Comparison of ENCODE assay signal across 8 cellular contexts in genomic region chr22:38766076-38766777, GRCh38.
DNase-seq lines count a peak whose midpoint lies in the region; ATAC-seq lines count a peak whose summit lies in the region.

No MANE protein-coding gene starts in this region.

- DNase-seq in activated T-cell treated with anti-CD3 and anti-CD28 coated beads, Interleukin-2, amount 50 U/mL, for 1 hour = peak; percentile 51
- DNase-seq in activated T-cell treated with anti-CD3 and anti-CD28 coated beads for 4 hours = no peak
- DNase-seq in NCI-H1105 (lab: John Stamatoyannopoulos, UW) = peak; percentile 38
- DNase-seq in activated CD4-positive, alpha-beta T cell treated with anti-CD3 and anti-CD28 coated beads for 48 hours = peak; percentile 41
- peak; percentile 65 for DNase-seq in epidermal melanocyte (ENCODE audit: insufficient read length, low spot score)
- peak; percentile 69 for DNase-seq in midbrain (lab: John Stamatoyannopoulos, UW)

- no peak for ATAC-seq in HG03097 (IDR thresholded peaks at IDR 0.05; ENCODE audit: low FRiP score, unreplicated experiment)
- no peak for ATAC-seq in HG03378 (IDR thresholded peaks at IDR 0.05; ENCODE audit: unreplicated experiment)
